In the genomic region with DNA sequence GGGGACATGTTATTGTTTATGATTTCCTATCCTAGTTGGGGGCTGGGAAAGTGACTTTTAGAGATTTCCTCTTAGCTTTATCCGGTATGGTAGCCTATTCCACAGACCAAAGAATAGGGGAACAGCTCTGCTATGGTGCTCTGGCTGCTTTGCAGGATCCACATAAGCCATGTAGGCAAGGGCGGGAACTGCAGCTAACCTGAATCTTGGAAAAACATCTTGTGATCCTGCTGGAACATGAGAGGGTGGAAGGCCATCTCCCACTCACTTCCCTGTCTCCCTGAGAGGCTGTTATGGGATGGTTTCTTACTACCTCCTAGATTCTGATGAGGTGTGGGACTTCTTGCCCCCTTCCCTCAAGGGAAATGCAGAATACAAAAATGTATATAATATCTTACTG, we compare ENCODE assay signal across 24 cellular contexts.
"Had no signal": no experiment of that assay in that cellular context is flagged by ENCODE, and none has a peak within 500 bp of the region (broad histone marks: within the 10 kb centered on the region; RNA-seq: fewer than 3 reads in every experiment).

No MANE protein-coding gene starts in this region.

- H3K27ac ChIP-seq: body of pancreas, cardiac muscle cell, foreskin keratinocyte, sigmoid colon, testis, uterus had no signal

- DNase-seq: activated B cell treated with CpG ODN at 0.5 μM for 24 hours; activated CD4-positive, alpha-beta memory T cell treated with anti-CD3 and anti-CD28 coated beads for 36 hours; activated CD4-positive, alpha-beta T cell treated with anti-CD3 and anti-CD28 coated beads for 4 hours; activated gamma-delta T cell; activated naive CD4-positive, alpha-beta T cell treated with anti-CD3 and anti-CD28 coated beads, Interleukin-2, amount 50 U/mL, for 16 hours; activated T-cell treated with anti-CD3 and anti-CD28 coated beads for 4 hours; anterior cingulate cortex; body of pancreas; effector CD8-positive, alpha-beta T cell; erythroblast; foreskin keratinocyte; hippocampal formation; mesenchymal stem cell; mucosa of descending colon; occipital lobe; sigmoid colon; stimulated activated CD4-positive, alpha-beta T cell treated with anti-CD3 and anti-CD28 coated beads, Interleukin-15, amount 100 ng/mL, for 24 hours; stimulated activated naive B cell treated with anti-CD40 and anti-IgM and Interleukin-4, amounts not matched to agents 10 μg/mL and 1 μg/mL and 100 μg/mL, for 72 hours; testis; trophoblast cell; uterus had no signal

- H3K36me3 ChIP-seq: sigmoid colon, uterus had no signal

- H3K9me3 ChIP-seq: body of pancreas, mucosa of descending colon, sigmoid colon, testis, uterus had no signal

- H3K4me3 ChIP-seq: body of pancreas, cardiac muscle cell, mucosa of descending colon, sigmoid colon, smooth muscle cell, testis, uterus had no signal

- H3K4me3 Mint-ChIP-seq: activated B cell treated with CpG ODN at 0.5 μM for 24 hours; activated CD4-positive, alpha-beta memory T cell treated with anti-CD3 and anti-CD28 coated beads for 36 hours; dendritic cell treated with granulocyte-macrophage colony-stimulating factor and Interleukin-4, amounts not matched to agents 40 ng/mL and 50 ng/mL, for 4 days; stimulated activated naive B cell treated with anti-CD40 and anti-IgM and Interleukin-4, amounts not matched to agents 10 μg/mL and 1 μg/mL and 100 μg/mL, for 72 hours had no signal

- H3K27ac Mint-ChIP-seq: activated B cell treated with CpG ODN at 0.5 μM for 24 hours; dendritic cell treated with granulocyte-macrophage colony-stimulating factor and Interleukin-4, amounts not matched to agents 40 ng/mL and 50 ng/mL, for 4 days; stimulated activated naive B cell treated with anti-CD40 and anti-IgM and Interleukin-4, amounts not matched to agents 10 μg/mL and 1 μg/mL and 100 μg/mL, for 72 hours had no signal

- H3K27me3 Mint-ChIP-seq: activated B cell treated with CpG ODN at 0.5 μM for 24 hours; activated CD4-positive, alpha-beta memory T cell treated with anti-CD3 and anti-CD28 coated beads for 36 hours; dendritic cell treated with granulocyte-macrophage colony-stimulating factor and Interleukin-4, amounts not matched to agents 40 ng/mL and 50 ng/mL, for 4 days; stimulated activated naive B cell treated with anti-CD40 and anti-IgM and Interleukin-4, amounts not matched to agents 10 μg/mL and 1 μg/mL and 100 μg/mL, for 72 hours had no signal

- ATAC-seq: body of pancreas; foreskin keratinocyte; mucosa of descending colon; stimulated activated naive B cell treated with anti-CD40 and anti-IgM and Interleukin-4, amounts not matched to agents 10 μg/mL and 1 μg/mL and 100 μg/mL, for 72 hours had no signal

- H3K4me1 ChIP-seq: uterus had no signal

- H3K27me3 ChIP-seq: body of pancreas, cardiac muscle cell, foreskin keratinocyte, sigmoid colon, testis, uterus had no signal

- H3K9me3 Mint-ChIP-seq: activated B cell treated with CpG ODN at 0.5 μM for 24 hours; activated CD4-positive, alpha-beta memory T cell treated with anti-CD3 and anti-CD28 coated beads for 36 hours; dendritic cell treated with granulocyte-macrophage colony-stimulating factor and Interleukin-4, amounts not matched to agents 40 ng/mL and 50 ng/mL, for 4 days; stimulated activated naive B cell treated with anti-CD40 and anti-IgM and Interleukin-4, amounts not matched to agents 10 μg/mL and 1 μg/mL and 100 μg/mL, for 72 hours had no signal
